Comparison of ENCODE assay signal across 26 cellular contexts in the genomic region with DNA sequence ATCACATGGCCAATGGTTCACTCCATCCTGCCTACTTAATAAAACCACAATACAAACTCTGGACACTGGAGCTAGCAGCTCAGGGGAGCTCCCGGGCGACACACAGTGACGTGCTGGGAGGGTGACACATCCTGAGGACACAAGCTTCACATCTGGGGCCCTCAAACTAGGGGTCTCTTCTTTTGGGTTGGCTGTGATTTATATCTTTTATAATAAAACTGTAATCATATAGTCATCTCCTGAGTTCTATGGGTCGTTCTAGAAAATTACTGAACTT. TPM values are rescaled to one million over a fixed set of nuclear protein-coding genes. Genes with fewer than 3 reads are reported as not detected.
"Had no signal": no experiment of that assay in that cellular context is flagged by ENCODE, and none has a peak within 500 bp of the region (broad histone marks: within the 10 kb centered on the region; RNA-seq: fewer than 3 reads in every experiment).

No MANE protein-coding gene starts in this region.

- FAIRE-seq: endometrium, islet of Langerhans, keratinocyte had no signal

- H3K9me3 ChIP-seq: colonic mucosa, esophagus squamous epithelium, gastrocnemius medialis, heart right ventricle, lower lobe of right lung, mucosa of descending colon had no signal

- H3K27me3 ChIP-seq: colonic mucosa, esophagus squamous epithelium, gastrocnemius medialis, heart right ventricle had no signal

- H3K27ac ChIP-seq: colonic mucosa, epithelial cell of prostate, esophagus squamous epithelium, gastrocnemius medialis, heart right ventricle, lower lobe of right lung had no signal

- ATAC-seq: effector memory CD8-positive, alpha-beta T cell; esophagus mucosa; gastrocnemius medialis; left colon; left lobe of liver; left ventricle myocardium superior; mucosa of descending colon had no signal

- DNase-seq: colonic mucosa; cortex of kidney; effector CD8-positive, alpha-beta T cell; effector memory CD8-positive, alpha-beta T cell; endodermal cell; erythroblast; esophagus squamous epithelium; foreskin fibroblast; foreskin melanocyte; gastrocnemius medialis; glutamatergic neuron; head of caudate nucleus; heart right ventricle; hippocampal formation; kidney glomerular epithelial cell; left colon; left ventricle myocardium superior; lower lobe of right lung; mesenchymal stem cell; mucosa of descending colon had no signal

- H3K36me3 ChIP-seq: colonic mucosa, esophagus squamous epithelium, gastrocnemius medialis had no signal

- H3K4me3 ChIP-seq: colonic mucosa, esophagus squamous epithelium, gastrocnemius medialis, heart right ventricle, lower lobe of right lung, mucosa of descending colon had no signal

- H3K4me1 ChIP-seq: colonic mucosa, esophagus squamous epithelium, gastrocnemius medialis, heart right ventricle, lower lobe of right lung had no signal

RNA-seq across cellular contexts. Expression of gene GFPT2, which starts 49.2 kb away (rescaled TPM):
- polyA plus RNA-seq: keratinocyte had no signal
